In the genomic region with DNA sequence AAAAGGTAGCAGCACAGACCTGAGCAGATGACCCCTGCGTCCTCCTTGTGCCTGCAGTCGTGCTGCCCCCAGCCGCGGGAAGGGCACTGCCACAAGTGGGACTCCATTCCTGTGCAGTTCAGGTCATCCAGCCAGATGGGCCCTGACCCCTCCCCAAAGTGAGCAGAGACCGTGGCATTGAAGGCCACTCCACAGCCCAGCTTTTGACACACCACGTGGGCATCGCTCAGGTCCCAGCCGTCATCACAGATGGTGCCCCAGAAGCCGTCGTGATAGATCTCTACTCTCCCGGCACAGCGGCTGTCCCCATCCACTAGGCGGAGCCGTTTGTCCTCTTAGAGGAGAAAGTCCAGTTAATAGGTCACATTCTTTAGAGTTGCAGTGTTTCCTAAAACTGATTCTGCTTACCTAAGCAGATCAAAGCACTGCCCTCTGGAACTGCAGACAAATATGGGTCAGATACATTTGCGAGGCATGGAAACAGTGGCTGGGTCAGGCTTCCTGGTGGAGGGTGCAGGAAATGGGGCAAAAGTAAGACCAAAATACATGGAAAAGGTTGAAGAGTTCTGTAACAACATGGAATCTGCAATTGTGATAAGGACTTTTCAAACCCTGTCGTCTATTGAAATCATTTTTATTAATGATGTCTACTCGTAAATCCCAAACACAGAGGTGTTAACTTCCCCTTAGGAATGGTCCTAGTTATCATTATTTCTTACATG, we compare ENCODE assay signal across 8 cellular contexts.
DNase-seq lines count a peak whose midpoint lies in the region; ATAC-seq, FAIRE-seq and TF ChIP-seq lines count a peak whose summit lies in the region.

No MANE protein-coding gene starts in this region.

- H3K27me3 ChIP-seq in kidney epithelial cell (ENCODE audit: control insufficient read depth, insufficient read depth, low read length) = no peaks in the 10 kb centered on the region

- H3K4me3 ChIP-seq in kidney epithelial cell (ENCODE audit: low read depth, low read length) = no peak overlapping the region

- peaks cover 13% of the 10 kb centered on the region for H3K27me3 Mint-ChIP-seq in activated T-cell treated with anti-CD3 and anti-CD28 coated beads, Interleukin-2, amount 50 U/mL, for 4 hours (ENCODE audit: low read depth)
- H3K27me3 Mint-ChIP-seq in activated CD8-positive, alpha-beta T cell treated with anti-CD3 and anti-CD28 coated beads, Interleukin-2, amount 10 ng/mL, durations not matched to agents 7 days and 5 days (ENCODE audit: low read depth) = peaks cover 22% of the 10 kb centered on the region

- peak; percentile 31 for TF ChIP-seq CTCF in kidney epithelial cell (IDR thresholded peaks at IDR 0.05; ENCODE audit: insufficient read depth, low read length, poor library complexity, severe bottlenecking)

- FAIRE-seq in RCC 7860 (lab: Jason Lieb, UNC) = no peak

- DNase-seq in activated T-cell treated with anti-CD3 and anti-CD28 coated beads for 48 hours (ENCODE audit: low read depth) (peak; percentile 23), MV-4-11 (lab: John Stamatoyannopoulos, UW) (peak; percentile 57), kidney epithelial cell (ENCODE audit: low read depth) (no peak), RCC 7860 (ENCODE audit: low spot score) (no peak)
- DNase-seq in activated T-cell treated with anti-CD3 and anti-CD28 coated beads, Interleukin-2, amount 50 U/mL, for 4 hours = no peak
- DNase-seq in activated CD8-positive, alpha-beta T cell treated with anti-CD3 and anti-CD28 coated beads, Interleukin-2, amount 10 ng/mL, durations not matched to agents 7 days and 5 days = peak; percentile 41

- POLR2A ChIA-PET in activated CD8-positive, alpha-beta T cell treated with anti-CD3 and anti-CD28 coated beads, Interleukin-2, amount 10 ng/mL, durations not matched to agents 7 days and 5 days (lab: Charles Lee) = no interaction called here

- no peak overlapping the region for H3K27ac Mint-ChIP-seq in activated CD8-positive, alpha-beta T cell treated with anti-CD3 and anti-CD28 coated beads, Interleukin-2, amount 10 ng/mL, durations not matched to agents 7 days and 5 days

- no peaks in the 10 kb centered on the region for H3K9me3 Mint-ChIP-seq in activated T-cell treated with anti-CD3 and anti-CD28 coated beads, Interleukin-2, amount 50 U/mL, for 4 hours
- H3K9me3 Mint-ChIP-seq in activated CD8-positive, alpha-beta T cell treated with anti-CD3 and anti-CD28 coated beads, Interleukin-2, amount 10 ng/mL, durations not matched to agents 7 days and 5 days (ENCODE audit: insufficient read depth) = no peaks in the 10 kb centered on the region

- no peaks in the 10 kb centered on the region for H3K36me3 ChIP-seq in kidney epithelial cell (ENCODE audit: control insufficient read depth, insufficient read depth, low read length)

- H3K4me1 Mint-ChIP-seq in activated T-cell treated with anti-CD3 and anti-CD28 coated beads, Interleukin-2, amount 50 U/mL, for 4 hours (ENCODE audit: low read depth) = no peaks in the 10 kb centered on the region
- no peaks in the 10 kb centered on the region for H3K4me1 Mint-ChIP-seq in activated CD8-positive, alpha-beta T cell treated with anti-CD3 and anti-CD28 coated beads, Interleukin-2, amount 10 ng/mL, durations not matched to agents 7 days and 5 days (ENCODE audit: low read depth)

- CTCF ChIA-PET in activated CD8-positive, alpha-beta T cell treated with anti-CD3 and anti-CD28 coated beads, Interleukin-2, amount 10 ng/mL, durations not matched to agents 7 days and 5 days (lab: Charles Lee) = no interaction called here

- ATAC-seq in activated T-cell treated with anti-CD3 and anti-CD28 coated beads, Interleukin-2, amount 50 U/mL, for 4 hours = no peak
- ATAC-seq in activated CD8-positive, alpha-beta T cell treated with anti-CD3 and anti-CD28 coated beads, Interleukin-2, amount 10 ng/mL, durations not matched to agents 7 days and 5 days = no peak
- no peak for ATAC-seq in GM18858 (IDR thresholded peaks at IDR 0.05; ENCODE audit: unreplicated experiment)
- ATAC-seq in GM21786 (IDR thresholded peaks at IDR 0.05; ENCODE audit: unreplicated experiment) = no peak

- no peak overlapping the region for H3K4me3 Mint-ChIP-seq in activated T-cell treated with anti-CD3 and anti-CD28 coated beads, Interleukin-2, amount 50 U/mL, for 4 hours
- no peak overlapping the region for H3K4me3 Mint-ChIP-seq in activated CD8-positive, alpha-beta T cell treated with anti-CD3 and anti-CD28 coated beads, Interleukin-2, amount 10 ng/mL, durations not matched to agents 7 days and 5 days

- no peaks in the 10 kb centered on the region for H3K36me3 Mint-ChIP-seq in activated T-cell treated with anti-CD3 and anti-CD28 coated beads, Interleukin-2, amount 50 U/mL, for 4 hours (ENCODE audit: insufficient read depth)
- H3K36me3 Mint-ChIP-seq in activated CD8-positive, alpha-beta T cell treated with anti-CD3 and anti-CD28 coated beads, Interleukin-2, amount 10 ng/mL, durations not matched to agents 7 days and 5 days (ENCODE audit: low read depth) = no peaks in the 10 kb centered on the region

Comparison
In these comparisons a context has a peak if more than half of its experiments do, and no peak if none do; other contexts are left out.
1. DNase-seq: peak in activated T-cell treated with anti-CD3 and anti-CD28 coated beads for 48 hours (single experiment), MV-4-11 (single experiment) and activated CD8-positive, alpha-beta T cell treated with anti-CD3 and anti-CD28 coated beads, Interleukin-2, amount 10 ng/mL, durations not matched to agents 7 days and 5 days (single experiment); none in activated T-cell treated with anti-CD3 and anti-CD28 coated beads, Interleukin-2, amount 50 U/mL, for 4 hours (single experiment), kidney epithelial cell (single experiment) and RCC 7860 (single experiment).